Comparison of ENCODE assay signal across 8 cellular contexts in genomic region chr11:74783241-74783871, GRCh38. TPM values are rescaled to one million over a fixed set of nuclear protein-coding genes. Genes with fewer than 3 reads are reported as not detected.
A peak's percentile ranks its signal among the peaks of the same experiment; 100 is the strongest.
DNase-seq lines count a peak whose midpoint lies in the region; ATAC-seq lines count a peak whose summit lies in the region.

No MANE protein-coding gene starts in this region.

- H3K4me1 Mint-ChIP-seq in naive thymus-derived CD4-positive, alpha-beta T cell, result peaks cover 3 to 48% (median 20%) of the 10 kb centered on the region in 7 donors

- no peaks in the 10 kb centered on the region for H3K27me3 ChIP-seq in naive thymus-derived CD4-positive, alpha-beta T cell (ENCODE audit: control insufficient read depth in 2 of 2, insufficient read depth in 2 of 2, low read length in 2 of 2)

- peak; percentile 76 for ATAC-seq in GM21526 (IDR thresholded peaks at IDR 0.05; ENCODE audit: low FRiP score, unreplicated experiment)
- peak; percentile 93 for ATAC-seq in naive thymus-derived CD4-positive, alpha-beta T cell

- CTCF ChIA-PET in naive thymus-derived CD4-positive, alpha-beta T cell (lab: Charles Lee), result interaction anchor here (0.6 to 0.9 kb wide), 2 partner anchors 14 to 56 kb away, joined by 3 read pairs; no protein-coding TSS in a partner anchor

- peaks cover 0 to 7% (median 2%) of the 10 kb centered on the region in 5 donors for H3K36me3 Mint-ChIP-seq in naive thymus-derived CD4-positive, alpha-beta T cell

- DNase-seq in GDM1 (lab: John Stamatoyannopoulos, UW) (peak; percentile 49), LHCN-M2 (ENCODE audit: low read depth) (peak; percentile 65), astrocyte of the hippocampus (ENCODE audit: low read depth, low spot score) (peak; percentile 43), activated gamma-delta T cell (lab: John Stamatoyannopoulos, UW) (no peak), NCI-H524 (lab: John Stamatoyannopoulos, UW) (no peak), T1000 (lab: John Stamatoyannopoulos, UW) (no peak)
- peak in 7 of 9 donors; percentile 12 to 60 (median 56) for DNase-seq in naive thymus-derived CD4-positive, alpha-beta T cell

- POLR2A ChIA-PET in naive thymus-derived CD4-positive, alpha-beta T cell (lab: Charles Lee), result no interaction called here

- no peaks in the 10 kb centered on the region for H3K9me3 ChIP-seq in naive thymus-derived CD4-positive, alpha-beta T cell (ENCODE audit: control insufficient read depth in 2 of 3, low read length in 3 of 3)

- peaks cover 26 to 31% of the 10 kb centered on the region in 2 donors for H3K4me1 ChIP-seq in naive thymus-derived CD4-positive, alpha-beta T cell (ENCODE audit: control insufficient read depth in 2 of 2, insufficient read depth in 2 of 2, low read length in 2 of 2)

- H3K36me3 ChIP-seq in naive thymus-derived CD4-positive, alpha-beta T cell (ENCODE audit: control insufficient read depth in 2 of 3, insufficient read depth in 3 of 3, low read length in 3 of 3), result no peaks in the 10 kb centered on the region

- H3K27ac ChIP-seq in naive thymus-derived CD4-positive, alpha-beta T cell (ENCODE audit: low read depth, low read length), result no peak overlapping the region

- H3K27me3 Mint-ChIP-seq in naive thymus-derived CD4-positive, alpha-beta T cell, result no peaks in the 10 kb centered on the region

- H3K27ac Mint-ChIP-seq in naive thymus-derived CD4-positive, alpha-beta T cell, result peak overlapping the region; percentile 1 to 51 (median 18)

- peak overlapping the region; percentile 39 to 75 (median 64) for H3K4me3 Mint-ChIP-seq in naive thymus-derived CD4-positive, alpha-beta T cell

- intact Hi-C loops in naive thymus-derived CD4-positive, alpha-beta T cell (cut with micrococcal nuclease), result no loop called here

- peaks cover 0 to 2% (median 0%) of the 10 kb centered on the region in 11 donors for H3K9me3 Mint-ChIP-seq in naive thymus-derived CD4-positive, alpha-beta T cell

- H3K4me3 ChIP-seq in naive thymus-derived CD4-positive, alpha-beta T cell (ENCODE audit: low read length), result peak overlapping the region; percentile 8

RNA-seq across cellular contexts. Expression of gene RNF169, which starts 34.7 kb away (rescaled TPM):
- 11.8 and 14.9 TPM in 2 replicates for total RNA-seq in LHCN-M2 (2014; rRNA removed)
- polyA plus RNA-seq in LHCN-M2 (2012), result 3.0 TPM
- 10 to 100 TPM; 17.9 to 25.5 (median 22.2) TPM for total RNA-seq in naive thymus-derived CD4-positive, alpha-beta T cell
- polyA plus RNA-seq in naive thymus-derived CD4-positive, alpha-beta T cell, result 1 to 10 TPM; 1.1 to 1.6 TPM

RNA-seq across cellular contexts. Expression of gene CHRDL2, which starts 52.1 kb away (rescaled TPM):
- not detected in 2 replicates for total RNA-seq in LHCN-M2 (2014; rRNA removed)
- polyA plus RNA-seq in LHCN-M2 (2012), result not detected
- total RNA-seq in naive thymus-derived CD4-positive, alpha-beta T cell, result not detected
- not detected for polyA plus RNA-seq in naive thymus-derived CD4-positive, alpha-beta T cell

Comparison
In these comparisons a context has a peak if more than half of its experiments do, and no peak if none do; other contexts are left out.
1. DNase-seq: peak in GDM1 (single experiment), LHCN-M2 (single experiment), astrocyte of the hippocampus (single experiment) and naive thymus-derived CD4-positive, alpha-beta T cell (7 of 9); none in activated gamma-delta T cell (single experiment), NCI-H524 (0 of 2) and T1000 (single experiment).